ENCODE assay signal across 18 cellular contexts in genomic region chr12:99035776-99036175, GRCh38.
DNase-seq lines count a peak whose midpoint lies in the region; ATAC-seq and TF ChIP-seq lines count a peak whose summit lies in the region.
"Had no signal": no experiment of that assay in that cellular context is flagged by ENCODE, and none has a peak within 500 bp of the region (broad histone marks: within the 10 kb centered on the region; RNA-seq: fewer than 3 reads in every experiment).

No MANE protein-coding gene starts in this region.

- H3K27me3 ChIP-seq in neural cell (ENCODE audit: insufficient read depth, low read depth, low read length) (no peaks in the 10 kb centered on the region), MM.1S (replicated peaks; ENCODE audit: insufficient read depth, low read length) (no peaks in the 10 kb centered on the region)
- H3K27me3 ChIP-seq: BLaER1 had no signal

- no peak overlapping the region for H3K4me3 Mint-ChIP-seq in brain
- H3K4me3 Mint-ChIP-seq: CD14-positive monocyte; CD4-positive, alpha-beta memory T cell had no signal

- peaks cover 5% of the 10 kb centered on the region for H3K36me3 Mint-ChIP-seq in brain
- H3K36me3 Mint-ChIP-seq: CD14-positive monocyte; CD4-positive, alpha-beta memory T cell had no signal

- H3K4me3 ChIP-seq in neural cell (ENCODE audit: low read length) (no peak overlapping the region), MM.1S (ENCODE audit: low read length) (no peak overlapping the region)
- H3K4me3 ChIP-seq: A549, BLaER1, GM23248 had no signal

- H3K4me2 ChIP-seq in neural cell (ENCODE audit: low read length): no peak overlapping the region
- H3K4me2 ChIP-seq in MM.1S (ENCODE audit: low read depth, low read length): no peak overlapping the region
- H3K4me2 ChIP-seq: A549, BLaER1 had no signal

- TF ChIP-seq EP300 in neural cell (conservative IDR thresholded peaks at IDR 0.05; ENCODE audit: poor library complexity, severe bottlenecking): peak; percentile 13

- TF ChIP-seq CTCF in brain (conservative IDR thresholded peaks at IDR 0.05): no peak
- TF ChIP-seq CTCF in neural cell (IDR thresholded peaks at IDR 0.05; ENCODE audit: poor library complexity, severe bottlenecking): no peak
- no peak for TF ChIP-seq CTCF in MM.1S (IDR thresholded peaks at IDR 0.05; ENCODE audit: low read length)

- H3K4me1 Mint-ChIP-seq in brain: peaks cover 30% of the 10 kb centered on the region
- H3K4me1 Mint-ChIP-seq: CD14-positive monocyte; CD4-positive, alpha-beta memory T cell had no signal

- H3K36me3 ChIP-seq in neural cell (ENCODE audit: insufficient read depth, low read length) (no peaks in the 10 kb centered on the region), MM.1S (replicated peaks; ENCODE audit: insufficient read depth, low read length) (no peaks in the 10 kb centered on the region)

- H3F3A ChIP-seq in neural cell (ENCODE audit: insufficient read depth, low read length, poor library complexity, severe bottlenecking): no peaks in the 10 kb centered on the region
- no peaks in the 10 kb centered on the region for H3F3A ChIP-seq in MM.1S (ENCODE audit: insufficient read depth, low read length)

- peak overlapping the region in 3 of 5 experiments; percentile 70 to 84 (median 74) for H3K27ac Mint-ChIP-seq in brain
- H3K27ac Mint-ChIP-seq: CD4-positive, alpha-beta memory T cell had no signal

- H2AFZ ChIP-seq in neural cell (ENCODE audit: low read depth, low read length) (no peak overlapping the region), MM.1S (ENCODE audit: low read length) (no peak overlapping the region)
- H2AFZ ChIP-seq: GM23248 had no signal

- H3K27ac ChIP-seq in neural cell (ENCODE audit: low read length) (no peak overlapping the region), MM.1S (ENCODE audit: low read length) (no peak overlapping the region)
- H3K27ac ChIP-seq: 22Rv1, A549, BLaER1, GM23248 had no signal

- DNase-seq in Ammon's horn (ENCODE audit: low spot score) (peak; percentile 25), mucosa of gallbladder (ENCODE audit: low spot score) (no peak), MM.1S (no peak)
- DNase-seq: AML-193; CD4-positive, alpha-beta memory T cell; DMS153; DMS79; GDM1; GM23248; HCEC 1CT had no signal

- H3K9ac ChIP-seq in neural cell (ENCODE audit: low read length) (no peak overlapping the region), MM.1S (ENCODE audit: low read length) (no peak overlapping the region)
- H3K9ac ChIP-seq: BLaER1, GM23248 had no signal

- no peaks in the 10 kb centered on the region for H3K79me2 ChIP-seq in neural cell (replicated peaks; ENCODE audit: insufficient read depth, low read length)
- H3K79me2 ChIP-seq in MM.1S (ENCODE audit: low read length): no peaks in the 10 kb centered on the region

- H3K9me3 Mint-ChIP-seq in brain: peaks cover 0 to 3% (median 0%) of the 10 kb centered on the region in 5 experiments

- no peaks in the 10 kb centered on the region for H3K27me3 Mint-ChIP-seq in brain

- H3K9me2 ChIP-seq in neural cell (ENCODE audit: insufficient read depth, low read length): no peaks in the 10 kb centered on the region
- no peaks in the 10 kb centered on the region for H3K9me2 ChIP-seq in MM.1S (replicated peaks; ENCODE audit: insufficient read depth, low read length)

- TF ChIP-seq RAD21 in neural cell (conservative IDR thresholded peaks at IDR 0.05): no peak

- peak; percentile 56 for ATAC-seq in HG03432 (IDR thresholded peaks at IDR 0.05; ENCODE audit: unreplicated experiment)
- no peak for ATAC-seq in HG03108 (IDR thresholded peaks at IDR 0.05; ENCODE audit: unreplicated experiment)
- ATAC-seq: A549 had no signal

- H4K20me1 ChIP-seq in neural cell (ENCODE audit: insufficient read depth): no peaks in the 10 kb centered on the region
- no peaks in the 10 kb centered on the region for H4K20me1 ChIP-seq in MM.1S (ENCODE audit: insufficient read depth, low read length)
- H4K20me1 ChIP-seq: BLaER1 had no signal

- H3K9me3 ChIP-seq in neural cell (ENCODE audit: low read length) (no peaks in the 10 kb centered on the region), MM.1S (replicated peaks; ENCODE audit: insufficient read depth, low read length) (no peaks in the 10 kb centered on the region)
- H3K9me3 ChIP-seq: A549, BLaER1 had no signal

- H3K4me1 ChIP-seq in MM.1S (ENCODE audit: low read length): no peaks in the 10 kb centered on the region
- H3K4me1 ChIP-seq: A549 had no signal

TF ChIP-seq in neural cell, 6 proteins besides CTCF, POLR2A, EP300 and RAD21:
- TF ChIP-seq EZH2 (IDR thresholded peaks at IDR 0.05; ENCODE audit: borderline replicate concordance, insufficient read depth, low read length, poor library complexity, severe bottlenecking) (no peak), SMC3 (conservative IDR thresholded peaks at IDR 0.05; ENCODE audit: poor library complexity) (no peak)
